Comparison of ENCODE assay signal across 22 cellular contexts in the genomic region with DNA sequence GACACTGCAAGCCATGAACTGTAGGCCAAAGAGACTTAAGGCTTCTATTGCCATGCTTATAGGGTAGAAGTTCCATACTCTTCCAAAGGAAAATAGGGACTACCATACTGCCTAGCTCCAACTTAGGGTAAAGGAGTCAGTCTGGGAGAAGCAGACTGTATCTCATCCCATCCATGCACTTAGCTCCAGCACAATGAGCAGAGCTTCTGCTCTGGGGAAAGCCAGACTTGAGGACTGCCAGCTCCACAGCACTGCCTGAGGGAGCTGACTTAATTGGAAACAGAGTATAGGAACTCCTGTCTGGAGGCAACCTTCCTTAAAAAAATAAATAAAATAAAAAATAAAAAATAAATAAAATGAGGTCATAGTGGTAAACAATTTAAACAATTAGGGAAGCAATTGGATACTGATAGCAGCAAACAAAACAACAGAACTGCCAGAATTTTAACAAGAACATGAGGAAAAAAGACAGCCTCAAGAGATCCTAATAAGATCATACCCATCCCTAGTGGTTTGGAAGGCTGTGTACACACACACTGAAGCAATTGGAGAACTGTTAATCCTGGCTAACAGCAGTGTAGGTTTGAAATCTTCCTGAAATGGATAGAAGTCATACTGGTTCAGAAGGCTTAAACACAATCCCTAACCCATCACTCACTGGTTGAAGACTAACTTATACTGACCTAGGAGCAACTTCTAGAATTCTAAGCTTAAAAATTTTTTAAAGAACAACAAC.
DNase-seq lines count a peak whose midpoint lies in the region; ATAC-seq, FAIRE-seq and TF ChIP-seq lines count a peak whose summit lies in the region.
"Had no signal": no experiment of that assay in that cellular context is flagged by ENCODE, and none has a peak within 500 bp of the region (broad histone marks: within the 10 kb centered on the region; RNA-seq: fewer than 3 reads in every experiment).

No MANE protein-coding gene starts in this region.

- TF ChIP-seq RAD21 in H1 (IDR thresholded peaks at IDR 0.05 in 1 of 2, conservative IDR thresholded peaks at IDR 0.05 in 1 of 2; ENCODE audit: low read depth in 2 of 2, low read length in 2 of 2): no peak

- no peak overlapping the region for H3K18ac ChIP-seq in H1 (ENCODE audit: extremely low read depth, low read length)

- no peak overlapping the region for H2BK20ac ChIP-seq in H1 (ENCODE audit: low read length)

- H4K20me1 ChIP-seq in H1 (replicated peaks in 1 of 2; ENCODE audit: control insufficient read depth in 1 of 2, insufficient read depth in 2 of 2, low read length in 2 of 2): no peaks in the 10 kb centered on the region

- H3K4me1 ChIP-seq in H1 (replicated peaks in 1 of 4; ENCODE audit: control insufficient read depth in 3 of 4, insufficient read depth in 4 of 4, low read length in 3 of 4): no peaks in the 10 kb centered on the region

- no peak for FAIRE-seq in H1 (lab: Jason Lieb, UNC)
- FAIRE-seq: A204.1, GM18507, HepG2 had no signal

- no peak overlapping the region for H2AFZ ChIP-seq in H1 (ENCODE audit: low read length)

- H3K36me3 ChIP-seq in H1 (ENCODE audit: control insufficient read depth in 2 of 4, insufficient read depth in 4 of 4, low read length in 3 of 4): no peaks in the 10 kb centered on the region

- H3K9me3 ChIP-seq in H1 (ENCODE audit: insufficient read depth in 2 of 2, low read depth in 1 of 2, low read length in 1 of 2): peaks cover 0 to 3% of the 10 kb centered on the region in 2 experiments; a peak in 1 of 4 replicates

- CTCF ChIA-PET in H1 (lab: Charles Lee; ENCODE audit: partially characterized antibody): interaction anchor here (0.6 to 1.0 kb wide), 2 partner anchors 111 to 208 kb away, joined by 3 read pairs; no protein-coding TSS in a partner anchor

- no peak overlapping the region for H2BK5ac ChIP-seq in H1 (ENCODE audit: low read depth, low read length)

- H2AK5ac ChIP-seq in H1 (ENCODE audit: low read depth, low read length): no peak overlapping the region

- no peak overlapping the region for H2BK15ac ChIP-seq in H1 (ENCODE audit: low read length)

- no peaks in the 10 kb centered on the region for H3K79me1 ChIP-seq in H1 (ENCODE audit: low read depth, low read length)

- peak; percentile 10 for DNase-seq in AG09319 (ENCODE audit: extremely low read depth, low read depth)
- DNase-seq in NCI-H82 (lab: John Stamatoyannopoulos, UW): peak; percentile 59
- DNase-seq in H1 (ENCODE audit: low read depth in 1 of 2, low spot score in 2 of 2): no peak
- peak; percentile 5 for DNase-seq in myocyte (ENCODE audit: low read depth)
- no peak for DNase-seq in T-helper 9 cell
- DNase-seq in glutamatergic neuron: no peak
- DNase-seq: COR-L47, DMS153, EL, H9, MM.1S, NCI-H1105 treated with DMSO at 0.1 percent for 48 hours, NCI-H187, NCI-H2171, NCI-H774, SIG-M5 had no signal

- no peak overlapping the region for H3K4me3 ChIP-seq in H1 (ENCODE audit: extremely low read depth in 1 of 4, insufficient read depth in 2 of 4, low read depth in 3 of 4, low read length in 4 of 4)

- no peaks in the 10 kb centered on the region for H3K23me2 ChIP-seq in H1 (ENCODE audit: low read depth, low read length)

- H3K79me2 ChIP-seq in H1 (ENCODE audit: control insufficient read depth in 1 of 2, insufficient read depth in 2 of 2, low read length in 2 of 2): no peaks in the 10 kb centered on the region

- H3K14ac ChIP-seq in H1 (ENCODE audit: insufficient read length): peak overlapping the region; percentile 80

- peaks cover 3% of the 10 kb centered on the region for H3K9me3 Mint-ChIP-seq in glutamatergic neuron (ENCODE audit: unreplicated experiment)
- H3K9me3 Mint-ChIP-seq: H9 had no signal

- H4K8ac ChIP-seq in H1 (ENCODE audit: extremely low read depth, insufficient read depth, low read length): no peak overlapping the region

- H3K27me3 ChIP-seq in H1 (replicated peaks in 1 of 4; ENCODE audit: control insufficient read depth in 3 of 4, extremely low read depth in 1 of 4, insufficient read depth in 3 of 4, low read length in 3 of 4): no peaks in the 10 kb centered on the region

- H4K91ac ChIP-seq in H1 (replicated peaks; ENCODE audit: insufficient read length, low read length): no peak overlapping the region

- no peak overlapping the region for H2BK120ac ChIP-seq in H1 (replicated peaks; ENCODE audit: low read depth, low read length)

- H3K4me1 Mint-ChIP-seq in glutamatergic neuron (ENCODE audit: low read depth, unreplicated experiment): no peaks in the 10 kb centered on the region
- H3K4me1 Mint-ChIP-seq: H9 had no signal

- TF ChIP-seq CTCF in AG09319 (IDR thresholded peaks at IDR 0.05; ENCODE audit: low read depth, low read length) (no peak), H1 (IDR thresholded peaks at IDR 0.05; ENCODE audit: control extremely low read depth in 1 of 3, insufficient read depth in 1 of 3, low read depth in 1 of 3, low read length in 3 of 3) (no peak), glutamatergic neuron (IDR thresholded peaks at IDR 0.05; ENCODE audit: partially characterized antibody, unreplicated experiment) (no peak)

- POLR2A ChIA-PET in H1 (lab: Charles Lee; ENCODE audit: partially characterized antibody): no interaction called here

- H3K56ac ChIP-seq in H1 (replicated peaks; ENCODE audit: insufficient read length, low read depth, low read length): no peak overlapping the region

- H3K23ac ChIP-seq in H1 (ENCODE audit: insufficient read length): no peak overlapping the region

- H4K5ac ChIP-seq in H1 (ENCODE audit: insufficient read length, low read depth, low read length): no peak overlapping the region

- no peak for TF ChIP-seq EP300 in H1 (IDR thresholded peaks at IDR 0.05; ENCODE audit: borderline replicate concordance in 1 of 2, low read depth in 2 of 2, low read length in 2 of 2)

- no peaks in the 10 kb centered on the region for H3K27me3 Mint-ChIP-seq in glutamatergic neuron (ENCODE audit: unreplicated experiment)

- H3K27ac ChIP-seq in H1 (ENCODE audit: low read depth, low read length): no peak overlapping the region
- H3K27ac ChIP-seq: C4-2B had no signal

- H3K27ac Mint-ChIP-seq in glutamatergic neuron (ENCODE audit: unreplicated experiment): no peak overlapping the region
- H3K27ac Mint-ChIP-seq: H9 had no signal

- no peak overlapping the region for H3K4me2 ChIP-seq in H1 (ENCODE audit: insufficient read depth in 1 of 2, low read depth in 2 of 2, low read length in 2 of 2)

- H2BK12ac ChIP-seq in H1 (ENCODE audit: low read depth, low read length): no peak overlapping the region

- no peaks in the 10 kb centered on the region for H3K36me3 Mint-ChIP-seq in glutamatergic neuron (ENCODE audit: unreplicated experiment)

- no peak for TF ChIP-seq POLR2A in H1 (IDR thresholded peaks at IDR 0.05; ENCODE audit: control extremely low read depth in 1 of 2, low read depth in 2 of 2, low read length in 2 of 2)

- no peak overlapping the region for H3K9ac ChIP-seq in H1 (replicated peaks in 1 of 4; ENCODE audit: extremely low read depth in 1 of 4, low read depth in 3 of 4, low read length in 3 of 4)

- ATAC-seq in HG03469 (IDR thresholded peaks at IDR 0.05; ENCODE audit: unreplicated experiment) (no peak), GM21786 (IDR thresholded peaks at IDR 0.05; ENCODE audit: unreplicated experiment) (no peak)
- ATAC-seq: HepG2 had no signal

- H3K4me3 Mint-ChIP-seq in glutamatergic neuron (ENCODE audit: unreplicated experiment): no peak overlapping the region
- H3K4me3 Mint-ChIP-seq: H9 had no signal

- no peak overlapping the region for H3K4ac ChIP-seq in H1 (replicated peaks; ENCODE audit: insufficient read length, low read depth, low read length)

TF ChIP-seq in H1, 55 proteins besides CTCF, POLR2A, EP300 and RAD21 (continues in another document):
- TF ChIP-seq BCL11A (IDR thresholded peaks at IDR 0.05; ENCODE audit: low read depth in 2 of 2, low read length in 2 of 2) (no peak), SIRT6 (IDR thresholded peaks at IDR 0.05; ENCODE audit: low read length) (no peak), EZH2 (IDR thresholded peaks at IDR 0.05; ENCODE audit: low read depth, low read length, severe bottlenecking) (no peak), MAFK (IDR thresholded peaks at IDR 0.05; ENCODE audit: low read depth, low read length) (no peak), HDAC6 (IDR thresholded peaks at IDR 0.05; ENCODE audit: low read depth, low read length) (no peak)
- TF ChIP-seq, protein P1, sequence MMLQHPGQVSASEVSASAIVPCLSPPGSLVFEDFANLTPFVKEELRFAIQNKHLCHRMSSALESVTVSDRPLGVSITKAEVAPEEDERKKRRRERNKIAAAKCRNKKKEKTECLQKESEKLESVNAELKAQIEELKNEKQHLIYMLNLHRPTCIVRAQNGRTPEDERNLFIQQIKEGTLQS (IDR thresholded peaks at IDR 0.05; ENCODE audit: insufficient read depth, low read depth, low read length): no peak

Comparison
In these comparisons a context has a peak if more than half of its experiments do, and no peak if none do; other contexts are left out.
1. DNase-seq: peak in AG09319 (single experiment), NCI-H82 (single experiment) and myocyte (single experiment); none in H1 (0 of 2), T-helper 9 cell (single experiment) and glutamatergic neuron (single experiment).